ENCODE assay signal across 13 cellular contexts in the genomic region with DNA sequence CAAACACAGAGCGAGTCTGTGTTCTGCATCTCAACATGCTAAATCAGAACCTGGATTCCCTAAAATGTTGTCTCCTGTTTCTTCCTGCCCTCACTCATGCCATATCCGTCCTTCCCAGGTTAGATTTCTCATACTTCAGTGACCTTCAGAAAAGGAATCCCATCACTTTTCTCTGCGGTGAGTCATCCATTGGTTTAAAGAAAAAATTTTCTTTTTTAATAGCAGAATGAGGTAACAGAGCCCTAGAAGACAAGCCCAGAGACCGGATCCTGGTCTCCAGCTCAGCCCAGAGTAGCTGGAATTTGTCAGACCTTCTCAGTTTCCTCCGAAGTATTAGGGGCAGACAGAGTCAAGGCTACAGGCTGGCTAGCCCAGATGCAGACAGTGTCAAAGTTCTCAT.
DNase-seq lines count a peak whose midpoint lies in the region; ATAC-seq and TF ChIP-seq lines count a peak whose summit lies in the region.
"Had no signal": no experiment of that assay in that cellular context is flagged by ENCODE, and none has a peak within 500 bp of the region (broad histone marks: within the 10 kb centered on the region; RNA-seq: fewer than 3 reads in every experiment).

No MANE protein-coding gene starts in this region.

- H4K91ac ChIP-seq in trophoblast cell (ENCODE audit: low read depth, low read length) = peak overlapping the region; percentile 85

- no CpG with 5 or more reads among the region's 5 CpGs for WGBS in trophoblast cell (ENCODE audit: extremely low coverage, insufficient coverage, insufficient read length)

- peak overlapping the region; percentile 78 for H3K18ac ChIP-seq in trophoblast cell (ENCODE audit: low read length)

- intact Hi-C loops in head of caudate nucleus (cut with DNase I) = no loop called here

- peaks cover 27% of the 10 kb centered on the region for H3K79me2 ChIP-seq in trophoblast cell (ENCODE audit: control insufficient read depth, insufficient read depth, low read length, poor library complexity)
- H3K79me2 ChIP-seq: parathyroid adenoma had no signal

- peak overlapping the region; percentile 92 for H3K27ac ChIP-seq in trophoblast cell (ENCODE audit: low read depth, low read length)
- H3K27ac ChIP-seq: left lung, parathyroid adenoma had no signal

- peak overlapping the region; percentile 26 for H2BK12ac ChIP-seq in trophoblast cell (ENCODE audit: low read length)

- H3K4me3 ChIP-seq in epithelial cell of esophagus (ENCODE audit: low read length) = no peak overlapping the region
- no peak overlapping the region for H3K4me3 ChIP-seq in trophoblast cell (ENCODE audit: low read depth, low read length)
- H3K4me3 ChIP-seq: left lung had no signal

- H2AK5ac ChIP-seq in trophoblast cell (ENCODE audit: low read length) = peak overlapping the region; percentile 43

- H4K12ac ChIP-seq in trophoblast cell (ENCODE audit: low read depth, low read length) = no peak overlapping the region

- H3K4me1 ChIP-seq in trophoblast cell (ENCODE audit: control insufficient read depth in 1 of 2, insufficient read depth in 2 of 2, low read length in 2 of 2) = peaks cover 52 to 59% of the 10 kb centered on the region in 2 experiments
- H3K4me1 ChIP-seq: parathyroid adenoma had no signal

- no peak overlapping the region for H3K9ac ChIP-seq in trophoblast cell (ENCODE audit: low read length)
- H3K9ac ChIP-seq: parathyroid adenoma had no signal

- TF ChIP-seq POLR2A in erythroblast (IDR thresholded peaks at IDR 0.05; ENCODE audit: low read length) = no peak

- no peaks in the 10 kb centered on the region for H3K9me3 ChIP-seq in trophoblast cell (ENCODE audit: insufficient read depth, low read depth, low read length)
- H3K9me3 ChIP-seq: left lung had no signal

- no peaks in the 10 kb centered on the region for H3K27me3 ChIP-seq in trophoblast cell (ENCODE audit: insufficient read depth, low read length)
- H3K27me3 ChIP-seq: left lung had no signal

- ATAC-seq in HG03565 (IDR thresholded peaks at IDR 0.05; ENCODE audit: unreplicated experiment) = no peak
- ATAC-seq: HCT116, left lung, Panc1 had no signal

- no peak overlapping the region for H2AFZ ChIP-seq in trophoblast cell (ENCODE audit: insufficient read depth, low read length, poor library complexity)
- H2AFZ ChIP-seq: parathyroid adenoma had no signal

- H3K4me2 ChIP-seq in trophoblast cell (ENCODE audit: low read length) = no peak overlapping the region

- peak overlapping the region; percentile 63 for H3K4ac ChIP-seq in trophoblast cell (ENCODE audit: low read depth, low read length)

- peak overlapping the region; percentile 39 for H2BK120ac ChIP-seq in trophoblast cell (ENCODE audit: insufficient read depth, low read length, poor library complexity)

- peak overlapping the region; percentile 47 for H3K14ac ChIP-seq in trophoblast cell (ENCODE audit: low read length)

- peaks cover 62% of the 10 kb centered on the region for H3K79me1 ChIP-seq in trophoblast cell (ENCODE audit: low read length)

- DNase-seq in AG08396 (ENCODE audit: low spot score) = peak; percentile 33
- DNase-seq in RPMI7951 (ENCODE audit: low read depth) = peak; percentile 65
- peak; percentile 61 for DNase-seq in epithelial cell of esophagus (ENCODE audit: low read depth)
- peak in 1 of 2 donors; percentile 36 for DNase-seq in trophoblast cell
- DNase-seq in DMS 273 treated with DMSO at 0.1 percent for 48 hours (lab: John Stamatoyannopoulos, UW) = no peak
- DNase-seq in erythroblast (lab: John Stamatoyannopoulos, UW) = no peak
- no peak for DNase-seq in head of caudate nucleus
- DNase-seq: left lung, NCI-H345 had no signal

- peak overlapping the region; percentile 61 for H4K8ac ChIP-seq in trophoblast cell (ENCODE audit: low read depth, low read length)

- peaks cover 6 to 24% of the 10 kb centered on the region in 2 experiments for H3K36me3 ChIP-seq in trophoblast cell (ENCODE audit: control insufficient read depth in 1 of 2, insufficient read depth in 2 of 2, low read length in 2 of 2)
- H3K36me3 ChIP-seq: left lung had no signal

- H2BK5ac ChIP-seq in trophoblast cell (ENCODE audit: low read depth, low read length, poor library complexity) = peak overlapping the region; percentile 81

- H3K23ac ChIP-seq in trophoblast cell (ENCODE audit: low read length) = no peak overlapping the region

- TF ChIP-seq CTCF in epithelial cell of esophagus (IDR thresholded peaks at IDR 0.05; ENCODE audit: insufficient read depth, low read depth, low read length, missing control alignments) = no peak

Comparison
In these comparisons a context has a peak if more than half of its experiments do, and no peak if none do; other contexts are left out.
1. DNase-seq: peak in AG08396 (single experiment), RPMI7951 (single experiment) and epithelial cell of esophagus (single experiment); none in DMS 273 treated with DMSO at 0.1 percent for 48 hours (single experiment), erythroblast (0 of 2) and head of caudate nucleus (0 of 42).